Comparison of ENCODE assay signal across 2 cellular contexts in the genomic region with DNA sequence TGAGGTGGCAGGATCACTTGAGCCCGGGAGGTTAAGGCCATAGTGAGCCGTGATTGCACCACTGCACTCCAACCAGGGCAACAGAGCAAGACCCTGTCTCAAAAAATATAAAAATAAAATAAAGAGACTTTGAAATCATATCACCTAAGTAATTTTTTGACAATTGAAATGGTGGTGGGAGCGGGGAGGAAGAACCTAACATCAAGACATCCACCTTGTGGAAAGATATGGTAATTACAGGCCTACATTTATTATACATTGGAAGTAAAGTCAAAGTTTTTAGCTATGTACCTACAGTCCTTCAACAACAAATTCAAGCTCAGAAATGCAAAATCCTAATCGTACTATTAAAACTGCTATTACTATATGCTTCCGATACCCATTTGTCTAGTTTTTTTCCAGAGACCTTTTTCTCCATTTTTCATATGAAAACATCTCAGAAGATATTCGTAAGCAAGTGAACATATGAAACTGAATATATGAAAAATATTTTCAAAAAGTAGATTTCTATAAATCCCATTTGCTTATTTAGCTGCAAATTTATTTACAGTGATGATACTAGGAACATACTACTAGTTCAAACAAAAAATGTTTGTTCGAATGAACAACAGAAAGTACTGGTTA.
TF ChIP-seq lines count a peak whose summit lies in the region.

No MANE protein-coding gene starts in this region.

TF ChIP-seq in HCT116, 20 proteins besides CTCF, POLR2A, EP300 and RAD21:
- TF ChIP-seq SP1 (IDR thresholded peaks at IDR 0.05; ENCODE audit: low read depth) (no peak), EGR1 (IDR thresholded peaks at IDR 0.05; ENCODE audit: low read depth) (no peak), CEBPB (IDR thresholded peaks at IDR 0.05; ENCODE audit: low read depth) (no peak), REST (IDR thresholded peaks at IDR 0.05; ENCODE audit: low read depth) (no peak), ELF1 (IDR thresholded peaks at IDR 0.05; ENCODE audit: borderline replicate concordance, low read depth) (no peak), MAX (IDR thresholded peaks at IDR 0.05) (no peak), ZNF274 (IDR thresholded peaks at IDR 0.05; ENCODE audit: low read depth, low read length) (no peak), ATF3 (IDR thresholded peaks at IDR 0.05) (no peak), TCF7L2 (IDR thresholded peaks at IDR 0.05; ENCODE audit: borderline replicate concordance, extremely low read depth, insufficient read depth, insufficient read length) (no peak), POLR2AphosphoS5 (IDR thresholded peaks at IDR 0.05; ENCODE audit: low read depth, low read length) (no peak), YY1 (IDR thresholded peaks at IDR 0.05; ENCODE audit: extremely low read depth, insufficient replicate concordance, low read depth, low read length) (no peak), ZBTB33 (IDR thresholded peaks at IDR 0.05; ENCODE audit: extremely low read depth, insufficient replicate concordance, low read length) (no peak), JUND (IDR thresholded peaks at IDR 0.05) (no peak), EZH2phosphoT487 (IDR thresholded peaks at IDR 0.05; ENCODE audit: borderline replicate concordance) (no peak), FOSL1 (IDR thresholded peaks at IDR 0.05; ENCODE audit: low read depth) (no peak)

TF ChIP-seq in H1, 55 proteins besides CTCF, POLR2A, EP300 and RAD21:
- TF ChIP-seq JUN (IDR thresholded peaks at IDR 0.05; ENCODE audit: low read depth, low read length) (no peak), KDM5A (IDR thresholded peaks at IDR 0.05; ENCODE audit: low read length) (no peak), SIX5 (IDR thresholded peaks at IDR 0.05; ENCODE audit: low read depth, low read length) (no peak), FOSL1 (IDR thresholded peaks at IDR 0.05; ENCODE audit: insufficient read depth, low read depth, low read length) (no peak), CBX5 (IDR thresholded peaks at IDR 0.05; ENCODE audit: low read depth, low read length) (no peak), KDM4A (IDR thresholded peaks at IDR 0.05; ENCODE audit: low read depth, low read length, severe bottlenecking) (no peak)
